Comparison of ENCODE assay signal across 1 cellular context in the genomic region with DNA sequence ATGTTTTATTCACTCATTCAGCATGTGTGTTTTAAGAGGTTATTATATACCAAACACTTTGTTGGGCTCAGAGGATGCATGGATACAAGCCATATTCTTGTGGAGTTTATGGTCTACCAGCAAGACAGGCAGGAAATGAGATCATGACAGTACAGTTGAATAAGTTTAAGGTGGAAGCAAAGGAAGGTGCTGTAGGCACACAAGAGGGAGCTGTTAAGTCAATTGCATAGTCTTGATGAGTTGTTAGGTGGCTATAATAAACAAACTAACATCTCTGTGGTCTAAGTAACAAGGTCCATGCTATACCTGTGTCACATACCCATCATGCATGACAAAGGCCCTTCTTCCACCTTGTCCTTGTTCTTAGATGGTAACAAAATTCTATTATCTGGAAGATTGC.
TF ChIP-seq lines count a peak whose summit lies in the region.

No MANE protein-coding gene starts in this region.

TF ChIP-seq in H1, 55 proteins besides CTCF, POLR2A, EP300 and RAD21:
- TF ChIP-seq, protein P1, sequence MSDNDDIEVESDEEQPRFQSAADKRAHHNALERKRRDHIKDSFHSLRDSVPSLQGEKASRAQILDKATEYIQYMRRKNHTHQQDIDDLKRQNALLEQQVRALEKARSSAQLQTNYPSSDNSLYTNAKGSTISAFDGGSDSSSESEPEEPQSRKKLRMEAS (IDR thresholded peaks at IDR 0.05) = no peak
- TF ChIP-seq EGR1 (IDR thresholded peaks at IDR 0.05; ENCODE audit: borderline replicate concordance, low read depth, low read length) (no peak), RBBP5 (IDR thresholded peaks at IDR 0.05; ENCODE audit: borderline replicate concordance, low read depth, low read length) (no peak), SP1 (IDR thresholded peaks at IDR 0.05; ENCODE audit: low read depth, low read length) (no peak), KDM4A (IDR thresholded peaks at IDR 0.05; ENCODE audit: low read depth, low read length, severe bottlenecking) (no peak), CBX5 (IDR thresholded peaks at IDR 0.05; ENCODE audit: low read depth, low read length) (no peak), GABPA (IDR thresholded peaks at IDR 0.05; ENCODE audit: borderline replicate concordance, insufficient read depth, low read length) (no peak), HDAC6 (IDR thresholded peaks at IDR 0.05; ENCODE audit: low read depth, low read length) (no peak)
- TF ChIP-seq, protein P2, sequence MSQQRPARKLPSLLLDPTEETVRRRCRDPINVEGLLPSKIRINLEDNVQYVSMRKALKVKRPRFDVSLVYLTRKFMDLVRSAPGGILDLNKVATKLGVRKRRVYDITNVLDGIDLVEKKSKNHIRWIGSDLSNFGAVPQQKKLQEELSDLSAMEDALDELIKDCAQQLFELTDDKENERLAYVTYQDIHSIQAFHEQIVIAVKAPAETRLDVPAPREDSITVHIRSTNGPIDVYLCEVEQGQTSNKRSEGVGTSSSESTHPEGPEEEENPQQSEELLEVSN (IDR thresholded peaks at IDR 0.05) = no peak
